Comparison of ENCODE assay signal across 5 cellular contexts in genomic region chr6:124737804-124738203, GRCh38.
DNase-seq lines count a peak whose midpoint lies in the region; ATAC-seq, FAIRE-seq and TF ChIP-seq lines count a peak whose summit lies in the region.
"Not testable (repeated sequence)": the region's sequence is repeated elsewhere in the genome, so short reads cannot be mapped to it uniquely, and the experiment has no call there.

No MANE protein-coding gene starts in this region.

- not testable (repeated sequence) for H3K23ac ChIP-seq in IMR-90 (ENCODE audit: low read depth, low read length); H1 (ENCODE audit: insufficient read length)

- H3K36me3 ChIP-seq in GM23338 (ENCODE audit: insufficient read depth); IMR-90 (ENCODE audit: control insufficient read depth, insufficient read depth, low read length); K562 (ENCODE audit: control insufficient read depth, insufficient read depth, low read length); H1 (ENCODE audit: control insufficient read depth in 2 of 4, insufficient read depth in 4 of 4, low read length in 3 of 4); HepG2 (replicated peaks in 1 of 2; ENCODE audit: control insufficient read depth in 1 of 2, insufficient read depth in 2 of 2, low read length in 2 of 2): not testable (repeated sequence)

- not testable (repeated sequence) for H4K91ac ChIP-seq in IMR-90 (ENCODE audit: insufficient read depth, low read depth, low read length); H1 (replicated peaks; ENCODE audit: insufficient read length, low read length)

- not testable (repeated sequence) for TF ChIP-seq EP300 in K562 (IDR thresholded peaks at IDR 0.05; ENCODE audit: low read length); H1 (IDR thresholded peaks at IDR 0.05; ENCODE audit: borderline replicate concordance in 1 of 2, low read depth in 2 of 2, low read length in 2 of 2); HepG2 (IDR thresholded peaks at IDR 0.05; ENCODE audit: low read depth in 2 of 2, low read length in 2 of 2); HepG2 (CRISPR knock-in tag; IDR thresholded peaks at IDR 0.05; ENCODE audit: borderline replicate concordance)

- dilution Hi-C loops in IMR-90 (cut with HindIII; ENCODE audit: low sequenced_read_pairs, unreplicated experiment) = not testable (repeated sequence)

- not testable (repeated sequence) for H3K27ac ChIP-seq in GM23338 (ENCODE audit: low read depth); IMR-90 (ENCODE audit: insufficient read depth, low read length); K562 (ENCODE audit: extremely low read depth, low read depth, low read length); H1 (ENCODE audit: low read depth, low read length); HepG2 (ENCODE audit: extremely low read length, insufficient read depth, low read length)

- H3K9me2 ChIP-seq in GM23338 (ENCODE audit: insufficient read depth) = 0 out of 2 replicates have a peak, but pooled peaks cover 16% of the 10 kb centered on the region

- H2BK15ac ChIP-seq in IMR-90 (ENCODE audit: low read depth, low read length); H1 (ENCODE audit: low read length): not testable (repeated sequence)

- BruUV-seq in IMR-90 (replicated peaks; lab: Mats Ljungman, UMichigan); K562 (replicated peaks; lab: Mats Ljungman, UMichigan); HepG2 (replicated peaks; lab: Mats Ljungman, UMichigan): not testable (repeated sequence)

- not testable (repeated sequence) for H3K27me3 ChIP-seq in GM23338 (ENCODE audit: insufficient read depth); IMR-90 (ENCODE audit: control insufficient read depth, insufficient read depth, low read length); K562 (ENCODE audit: control insufficient read depth in 2 of 2, insufficient read depth in 2 of 2, low read length in 2 of 2); H1 (replicated peaks in 1 of 4; ENCODE audit: control insufficient read depth in 3 of 4, extremely low read depth in 1 of 4, insufficient read depth in 3 of 4, low read length in 3 of 4); HepG2 (ENCODE audit: control insufficient read depth in 1 of 2, insufficient read depth in 2 of 2, low read length in 2 of 2)

- CTCF ChIA-PET in IMR-90 (lab: Yijun Ruan, JAX) = interaction anchor here (0.7 kb wide), 1 partner anchor 41 kb away, joined by 4 read pairs; no protein-coding TSS in a partner anchor
- CTCF ChIA-PET in K562 (lab: Yijun Ruan, JAX; ENCODE audit: low intra/inter-chr PET ratio); H1 (lab: Charles Lee; ENCODE audit: partially characterized antibody); HepG2 (lab: Yijun Ruan, JAX; ENCODE audit: low intra/inter-chr PET ratio, low total read pairs): not testable (repeated sequence)

- not testable (repeated sequence) for H3K23me2 ChIP-seq in H1 (ENCODE audit: low read depth, low read length)

- H4K8ac ChIP-seq in IMR-90 (ENCODE audit: low read depth in 2 of 2, low read length in 2 of 2); H1 (ENCODE audit: extremely low read depth, insufficient read depth, low read length): not testable (repeated sequence)

- H2BK12ac ChIP-seq in H1 (ENCODE audit: low read depth, low read length) = not testable (repeated sequence)

- ATAC-seq in GM23338; IMR-90 (ENCODE audit: low read depth); K562; HepG2: not testable (repeated sequence)

- not testable (repeated sequence) for H3K9me1 ChIP-seq in IMR-90 (ENCODE audit: insufficient read depth, low read length); K562 (ENCODE audit: control insufficient read depth, insufficient read depth, low read length)

- H2BK20ac ChIP-seq in IMR-90 (ENCODE audit: low read depth, low read length); H1 (ENCODE audit: low read length): not testable (repeated sequence)

- not testable (repeated sequence) for H4K5ac ChIP-seq in IMR-90 (ENCODE audit: low read depth, low read length); H1 (ENCODE audit: insufficient read length, low read depth, low read length)

- H2AFZ ChIP-seq in GM23338 = peak overlapping the region; percentile 87; the same call in 1 of the 2 replicates
- H2AFZ ChIP-seq in IMR-90 (replicated peaks; ENCODE audit: low read length, poor library complexity); K562 (ENCODE audit: low read depth, low read length); H1 (ENCODE audit: low read length); HepG2 (ENCODE audit: low read length): not testable (repeated sequence)

- intact Hi-C loops in IMR-90 (cut with micrococcal nuclease); K562 (cut with micrococcal nuclease); HepG2 (cut with micrococcal nuclease; ENCODE audit: unreplicated experiment): not testable (repeated sequence)

- not testable (repeated sequence) for H2AK9ac ChIP-seq in IMR-90 (replicated peaks; ENCODE audit: low read depth, low read length, poor library complexity)

- H2AK5ac ChIP-seq in IMR-90 (ENCODE audit: low read depth, low read length); H1 (ENCODE audit: low read depth, low read length): not testable (repeated sequence)

- not testable (repeated sequence) for FAIRE-seq in K562 (lab: Jason Lieb, UNC); H1 (lab: Jason Lieb, UNC); HepG2 (lab: Jason Lieb, UNC)

- not testable (repeated sequence) for H3K18ac ChIP-seq in IMR-90 (ENCODE audit: low read depth, low read length); H1 (ENCODE audit: extremely low read depth, low read length)

- DNase-seq in GM23338 (ENCODE audit: low spot score); IMR-90; K562 (ENCODE audit: extremely low read depth in 1 of 4, low spot score in 3 of 4); H1 (ENCODE audit: low read depth in 1 of 2, low spot score in 2 of 2); HepG2 (ENCODE audit: low spot score): not testable (repeated sequence)

- H3K79me2 ChIP-seq in GM23338 (replicated peaks; ENCODE audit: insufficient read depth); K562 (ENCODE audit: control insufficient read depth, insufficient read depth, low read length); H1 (ENCODE audit: control insufficient read depth in 1 of 2, insufficient read depth in 2 of 2, low read length in 2 of 2); HepG2 (ENCODE audit: insufficient read depth, low read length): not testable (repeated sequence)

- in situ Hi-C loops in IMR-90 (cut with MboI; ENCODE audit: low sequenced_read_pairs); K562 (cut with MboI); HepG2 (cut with HindIII; ENCODE audit: extremely low pct_ligation_motif_present, low pct_unique_long_range_greater_than_20kb): not testable (repeated sequence)

- not testable (repeated sequence) for H3K4me3 ChIP-seq in GM23338; IMR-90 (ENCODE audit: insufficient read depth, low read depth, low read length); K562; H1 (ENCODE audit: extremely low read depth in 1 of 4, insufficient read depth in 2 of 4, low read depth in 3 of 4, low read length in 4 of 4); HepG2 (replicated peaks in 1 of 3; ENCODE audit: insufficient read depth in 1 of 3, low read depth in 2 of 3, low read length in 3 of 3)

- H2BK120ac ChIP-seq in IMR-90 (ENCODE audit: low read depth, low read length); H1 (replicated peaks; ENCODE audit: low read depth, low read length): not testable (repeated sequence)

- not testable (repeated sequence) for TF ChIP-seq POLR2A in IMR-90 (IDR thresholded peaks at IDR 0.05; ENCODE audit: low read depth, low read length); K562 (conservative IDR thresholded peaks at IDR 0.05); H1 (IDR thresholded peaks at IDR 0.05; ENCODE audit: control extremely low read depth in 1 of 2, low read depth in 2 of 2, low read length in 2 of 2); HepG2 (IDR thresholded peaks at IDR 0.05; ENCODE audit: insufficient read depth in 1 of 2, low read depth in 2 of 2, low read length in 2 of 2)

- H3K9me3 ChIP-seq in IMR-90 (ENCODE audit: control insufficient read depth, insufficient read depth, low read length); K562 (replicated peaks; ENCODE audit: control insufficient read depth, insufficient read depth, low read depth, low read length); H1 (ENCODE audit: insufficient read depth in 2 of 2, low read depth in 1 of 2, low read length in 1 of 2): not testable (repeated sequence)
- H3K9me3 ChIP-seq in HepG2 (ENCODE audit: low read length) = peaks cover 20% of the 10 kb centered on the region

- H3K9ac ChIP-seq in IMR-90 (ENCODE audit: low read depth, low read length); K562 (ENCODE audit: insufficient read depth in 1 of 2, low read depth in 2 of 2, low read length in 2 of 2); H1 (replicated peaks in 1 of 4; ENCODE audit: extremely low read depth in 1 of 4, low read depth in 3 of 4, low read length in 3 of 4); HepG2 (ENCODE audit: insufficient read depth, low read depth, low read length): not testable (repeated sequence)

- H3K36me3 Mint-ChIP-seq in GM23338 (ENCODE audit: low read depth) = not testable (repeated sequence)

- H3K14ac ChIP-seq in IMR-90 (replicated peaks; ENCODE audit: low read depth, low read length); H1 (ENCODE audit: insufficient read length): not testable (repeated sequence)

- not testable (repeated sequence) for H3K4me2 ChIP-seq in GM23338; IMR-90 (ENCODE audit: low read depth, low read length); K562 (ENCODE audit: insufficient read depth, low read length); H1 (ENCODE audit: insufficient read depth in 1 of 2, low read depth in 2 of 2, low read length in 2 of 2); HepG2 (ENCODE audit: low read depth, low read length)

- H4K20me1 ChIP-seq in GM23338 (replicated peaks; ENCODE audit: insufficient read depth); IMR-90 (ENCODE audit: insufficient read depth, low read length); K562 (replicated peaks; ENCODE audit: control insufficient read depth, insufficient read depth, low read length); H1 (replicated peaks in 1 of 2; ENCODE audit: control insufficient read depth in 1 of 2, insufficient read depth in 2 of 2, low read length in 2 of 2); HepG2 (ENCODE audit: insufficient read depth, low read length): not testable (repeated sequence)

- H3K27me3 Mint-ChIP-seq in GM23338 (ENCODE audit: insufficient read depth, low read depth, poor library complexity) = not testable (repeated sequence)

- not testable (repeated sequence) for H3F3A ChIP-seq in GM23338 (replicated peaks; ENCODE audit: low read depth)

- POLR2A ChIA-PET in IMR-90 (lab: Charles Lee; ENCODE audit: unreplicated experiment) = interaction anchor here (0.6 kb wide), 1 partner anchor 11 kb away, joined by 3 read pairs; no protein-coding TSS in a partner anchor
- POLR2A ChIA-PET in K562 (lab: Yijun Ruan, JAX); H1 (lab: Charles Lee; ENCODE audit: partially characterized antibody); HepG2 (lab: Yijun Ruan, JAX): not testable (repeated sequence)

- not testable (repeated sequence) for H3K79me1 ChIP-seq in IMR-90 (ENCODE audit: low read depth in 1 of 2, low read length in 2 of 2); H1 (ENCODE audit: low read depth, low read length)

- not testable (repeated sequence) for H3K4me1 ChIP-seq in GM23338 (ENCODE audit: insufficient read depth); IMR-90 (ENCODE audit: control insufficient read depth, insufficient read depth, low read length); K562 (replicated peaks in 1 of 2; ENCODE audit: control insufficient read depth in 2 of 2, insufficient read depth in 2 of 2, low read length in 2 of 2); H1 (replicated peaks in 1 of 4; ENCODE audit: control insufficient read depth in 3 of 4, insufficient read depth in 4 of 4, low read length in 3 of 4); HepG2 (ENCODE audit: insufficient read depth, low read length)

- not testable (repeated sequence) for H3K9me3 Mint-ChIP-seq in GM23338

- H3K4me1 Mint-ChIP-seq in GM23338 = not testable (repeated sequence)

- H2BK5ac ChIP-seq in IMR-90 (ENCODE audit: low read depth, low read length, poor library complexity, severe bottlenecking); H1 (ENCODE audit: low read depth, low read length): not testable (repeated sequence)

- not testable (repeated sequence) for H3K4ac ChIP-seq in IMR-90 (ENCODE audit: low read depth, low read length); H1 (replicated peaks; ENCODE audit: insufficient read length, low read depth, low read length)

- H3K4me3 Mint-ChIP-seq in GM23338 = not testable (repeated sequence)

- H3K27ac Mint-ChIP-seq in GM23338 = not testable (repeated sequence)

- not testable (repeated sequence) for H3K56ac ChIP-seq in IMR-90 (ENCODE audit: extremely low read depth, insufficient read depth, low read length); H1 (replicated peaks; ENCODE audit: insufficient read length, low read depth, low read length)

- TF ChIP-seq CTCF in GM23338 (conservative IDR thresholded peaks at IDR 0.05; ENCODE audit: low read depth in 2 of 2); IMR-90 (conservative IDR thresholded peaks at IDR 0.05; ENCODE audit: low read depth, low read length); K562 (IDR thresholded peaks at IDR 0.05 in 2 of 3, conservative IDR thresholded peaks at IDR 0.05 in 1 of 3; ENCODE audit: insufficient read depth in 2 of 3, low read depth in 1 of 3, low read length in 3 of 3); H1 (IDR thresholded peaks at IDR 0.05; ENCODE audit: control extremely low read depth in 1 of 3, insufficient read depth in 1 of 3, low read depth in 1 of 3, low read length in 3 of 3); HepG2 (CRISPR knock-in tag; IDR thresholded peaks at IDR 0.05): not testable (repeated sequence)

- no CpG with 5 or more reads among the region's 1 CpG for WGBS in IMR-90 (ENCODE audit: extremely low coverage in 2 of 2, insufficient read length in 1 of 2), 2 experiments
- 0% methylated on average over 1 of the region's 1 CpG for WGBS in K562 (ENCODE audit: insufficient coverage, low coverage, missing lambda C conversion rate)
- 86% methylated on average over 1 of the region's 1 CpG; no CpG with 5 or more reads in 1 of the 2 experiments for WGBS in H1 (ENCODE audit: extremely low coverage in 1 of 2, insufficient coverage in 1 of 2, insufficient read length in 1 of 2, insufficient replicate concordance in 2 of 2, low coverage in 1 of 2, low lambda C conversion rate in 2 of 2, missing lambda C conversion rate in 1 of 2), 2 experiments
- WGBS in HepG2 (ENCODE audit: low lambda C conversion rate) = 0% methylated on average over 1 of the region's 1 CpG

- not testable (repeated sequence) for TF ChIP-seq RAD21 in IMR-90 (IDR thresholded peaks at IDR 0.05; ENCODE audit: low read length); K562 (CRISPR knock-in tag; conservative IDR thresholded peaks at IDR 0.05 in 1 of 2, IDR thresholded peaks at IDR 0.05 in 1 of 2); H1 (IDR thresholded peaks at IDR 0.05 in 1 of 2, conservative IDR thresholded peaks at IDR 0.05 in 1 of 2; ENCODE audit: low read depth in 2 of 2, low read length in 2 of 2); HepG2 (CRISPR knock-in tag; IDR thresholded peaks at IDR 0.05)
